In genomic region chr17:29664743-29665479, GRCh38 we compare ENCODE assay signal across 10 cellular contexts. TPM values are rescaled to one million over a fixed set of nuclear protein-coding genes. Genes with fewer than 3 reads are reported as not detected.
DNase-seq lines count a peak whose midpoint lies in the region; ATAC-seq and TF ChIP-seq lines count a peak whose summit lies in the region.
"Had no signal": no experiment of that assay in that cellular context is flagged by ENCODE, and none has a peak within 500 bp of the region (broad histone marks: within the 10 kb centered on the region; RNA-seq: fewer than 3 reads in every experiment).

No MANE protein-coding gene starts in this region.

- peaks cover 24% of the 10 kb centered on the region for H3K4me1 Mint-ChIP-seq in activated naive CD4-positive, alpha-beta T cell treated with anti-CD3 and anti-CD28 coated beads, Interleukin-2, amount 10 ng/mL, durations not matched to agents 7 days and 5 days
- H3K4me1 Mint-ChIP-seq in stimulated activated naive CD8-positive, alpha-beta T cell treated with anti-CD3 and anti-CD28 coated beads, Interleukin-15, Interleukin-2, amounts not matched to agents 100 ng/mL and 50 ng/mL, for 24 hours (ENCODE audit: low read depth): peaks cover 47% of the 10 kb centered on the region

- POLR2A ChIA-PET in RWPE1 (lab: Yijun Ruan, JAX; ENCODE audit: low non-redundant PET): no interaction called here

- CTCF ChIA-PET in activated naive CD4-positive, alpha-beta T cell treated with anti-CD3 and anti-CD28 coated beads, Interleukin-2, amount 10 ng/mL, durations not matched to agents 7 days and 5 days (lab: Charles Lee): no interaction called here
- CTCF ChIA-PET in RWPE1 (lab: Yijun Ruan, JAX): interaction anchor here (0.5 to 1.6 kb wide), 4 partner anchors 10 to 70 kb away, joined by 3 to 5 read pairs (median 4); no protein-coding TSS in a partner anchor

- peaks cover 50% of the 10 kb centered on the region for H3K36me3 Mint-ChIP-seq in activated naive CD4-positive, alpha-beta T cell treated with anti-CD3 and anti-CD28 coated beads, Interleukin-2, amount 10 ng/mL, durations not matched to agents 7 days and 5 days
- H3K36me3 Mint-ChIP-seq in stimulated activated naive CD8-positive, alpha-beta T cell treated with anti-CD3 and anti-CD28 coated beads, Interleukin-15, Interleukin-2, amounts not matched to agents 100 ng/mL and 50 ng/mL, for 24 hours (ENCODE audit: low read depth): peaks cover 53% of the 10 kb centered on the region

- no peak for DNase-seq in activated naive CD4-positive, alpha-beta T cell treated with anti-CD3 and anti-CD28 coated beads, Interleukin-2, amount 10 ng/mL, durations not matched to agents 7 days and 5 days
- no peak for DNase-seq in activated naive CD4-positive, alpha-beta T cell (lab: John Stamatoyannopoulos, UW)
- DNase-seq in RWPE1 (ENCODE audit: low spot score) (peak; percentile 70), fibroblast of mammary gland (ENCODE audit: low read depth) (peak; percentile 80), Peyer's patch (no peak)
- DNase-seq: activated CD4-positive, CD25-positive, alpha-beta regulatory T cell; NCI-H2081 treated with DMSO at 0.1 percent for 48 hours had no signal

- TF ChIP-seq CTCF in RWPE1 (conservative IDR thresholded peaks at IDR 0.05; ENCODE audit: low read depth) (no peak), fibroblast of mammary gland (conservative IDR thresholded peaks at IDR 0.05; ENCODE audit: control insufficient read depth, insufficient read depth, low read depth, low read length) (no peak), Peyer's patch (IDR thresholded peaks at IDR 0.05) (no peak)

- ATAC-seq in GM21619 (IDR thresholded peaks at IDR 0.05; ENCODE audit: unreplicated experiment) (no peak), HG03521 (IDR thresholded peaks at IDR 0.05; ENCODE audit: unreplicated experiment) (no peak)

- peaks cover 0 to 55% (median 0%) of the 10 kb centered on the region in 3 donors for H3K36me3 ChIP-seq in Peyer's patch

- H3K4me3 ChIP-seq in fibroblast of mammary gland (ENCODE audit: control insufficient read depth, low read depth, low read length): no peak overlapping the region
- no peak overlapping the region for H3K4me3 ChIP-seq in Peyer's patch

- no peaks in the 10 kb centered on the region for H3K9me3 Mint-ChIP-seq in activated naive CD4-positive, alpha-beta T cell treated with anti-CD3 and anti-CD28 coated beads, Interleukin-2, amount 10 ng/mL, durations not matched to agents 7 days and 5 days
- no peaks in the 10 kb centered on the region for H3K9me3 Mint-ChIP-seq in stimulated activated naive CD8-positive, alpha-beta T cell treated with anti-CD3 and anti-CD28 coated beads, Interleukin-15, Interleukin-2, amounts not matched to agents 100 ng/mL and 50 ng/mL, for 24 hours

- no peaks in the 10 kb centered on the region for H3K27me3 Mint-ChIP-seq in activated naive CD4-positive, alpha-beta T cell treated with anti-CD3 and anti-CD28 coated beads, Interleukin-2, amount 10 ng/mL, durations not matched to agents 7 days and 5 days
- no peaks in the 10 kb centered on the region for H3K27me3 Mint-ChIP-seq in stimulated activated naive CD8-positive, alpha-beta T cell treated with anti-CD3 and anti-CD28 coated beads, Interleukin-15, Interleukin-2, amounts not matched to agents 100 ng/mL and 50 ng/mL, for 24 hours

- H3K27ac Mint-ChIP-seq in activated naive CD4-positive, alpha-beta T cell treated with anti-CD3 and anti-CD28 coated beads, Interleukin-2, amount 10 ng/mL, durations not matched to agents 7 days and 5 days: peak overlapping the region; percentile 33
- peak overlapping the region; percentile 88 for H3K27ac Mint-ChIP-seq in stimulated activated naive CD8-positive, alpha-beta T cell treated with anti-CD3 and anti-CD28 coated beads, Interleukin-15, Interleukin-2, amounts not matched to agents 100 ng/mL and 50 ng/mL, for 24 hours

- H3K4me1 ChIP-seq in Peyer's patch: no peaks in the 10 kb centered on the region

- TF ChIP-seq POLR2A in Peyer's patch (IDR thresholded peaks at IDR 0.05): no peak

- no peaks in the 10 kb centered on the region for H3K27me3 ChIP-seq in Peyer's patch

- no peaks in the 10 kb centered on the region for H3K9me3 ChIP-seq in Peyer's patch

- H3K4me3 Mint-ChIP-seq in activated naive CD4-positive, alpha-beta T cell treated with anti-CD3 and anti-CD28 coated beads, Interleukin-2, amount 10 ng/mL, durations not matched to agents 7 days and 5 days: no peak overlapping the region
- H3K4me3 Mint-ChIP-seq in stimulated activated naive CD8-positive, alpha-beta T cell treated with anti-CD3 and anti-CD28 coated beads, Interleukin-15, Interleukin-2, amounts not matched to agents 100 ng/mL and 50 ng/mL, for 24 hours: no peak overlapping the region

- H3K27ac ChIP-seq in RWPE1 (no peak overlapping the region), Peyer's patch (peak overlapping the region in 1 of 4 donors; percentile 32)

RNA-seq across cellular contexts. Expression of gene CORO6, which starts 42.2 kb away (rescaled TPM):
- 10 to 100 TPM in 3 of 4 donors, 1 to 10 TPM in 1; 4.0 to 28.9 (median 19.9) TPM for total RNA-seq in Peyer's patch

Comparison
In these comparisons a context has a peak if more than half of its experiments do, and no peak if none do; other contexts are left out.
1. DNase-seq: peak in RWPE1 (single experiment) and fibroblast of mammary gland (single experiment); none in activated naive CD4-positive, alpha-beta T cell treated with anti-CD3 and anti-CD28 coated beads, Interleukin-2, amount 10 ng/mL, durations not matched to agents 7 days and 5 days (single experiment), activated naive CD4-positive, alpha-beta T cell (0 of 4) and Peyer's patch (0 of 3).